Comparison of ENCODE assay signal across 1 cellular context in the genomic region with DNA sequence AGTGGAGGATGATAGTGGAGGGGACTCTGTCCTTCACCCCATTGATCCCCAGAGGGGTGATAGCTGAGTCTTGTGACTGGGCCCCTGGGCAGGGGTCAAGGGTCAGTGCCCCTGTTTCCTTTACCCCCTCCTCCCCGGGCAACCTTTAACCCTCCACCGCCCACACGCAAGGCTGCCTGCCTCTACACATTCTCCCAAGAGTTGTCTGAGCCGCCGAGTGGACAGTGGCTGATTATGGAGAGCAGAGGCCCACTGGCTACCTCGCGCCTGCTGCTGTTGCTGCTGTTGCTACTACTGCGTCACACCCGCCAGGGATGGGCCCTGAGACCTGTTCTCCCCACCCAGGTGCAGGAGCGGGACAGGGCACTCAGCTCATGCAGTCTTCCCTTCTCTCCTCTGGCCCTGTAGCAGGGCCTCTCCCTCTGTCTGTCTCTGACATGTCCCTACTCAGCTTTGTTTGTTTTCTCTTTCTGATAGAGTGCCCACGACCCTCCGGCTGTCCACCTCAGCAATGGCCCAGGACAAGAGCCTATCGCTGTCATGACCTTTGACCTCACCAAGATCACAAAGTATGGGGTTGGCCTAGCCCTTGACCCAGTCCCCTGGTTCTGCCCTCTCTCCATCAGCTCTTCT.
TF ChIP-seq lines count a peak whose summit lies in the region.

A gene with protein sequence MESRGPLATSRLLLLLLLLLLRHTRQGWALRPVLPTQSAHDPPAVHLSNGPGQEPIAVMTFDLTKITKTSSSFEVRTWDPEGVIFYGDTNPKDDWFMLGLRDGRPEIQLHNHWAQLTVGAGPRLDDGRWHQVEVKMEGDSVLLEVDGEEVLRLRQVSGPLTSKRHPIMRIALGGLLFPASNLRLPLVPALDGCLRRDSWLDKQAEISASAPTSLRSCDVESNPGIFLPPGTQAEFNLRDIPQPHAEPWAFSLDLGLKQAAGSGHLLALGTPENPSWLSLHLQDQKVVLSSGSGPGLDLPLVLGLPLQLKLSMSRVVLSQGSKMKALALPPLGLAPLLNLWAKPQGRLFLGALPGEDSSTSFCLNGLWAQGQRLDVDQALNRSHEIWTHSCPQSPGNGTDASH (plus strand): TSS at position 197 of the 633 bp plus-strand sequence. CDS start 38 bp downstream, at position 235.

TF ChIP-seq in HepG2, 621 proteins besides CTCF, POLR2A, EP300 and RAD21 (continued from another document and continues in another):
- TF ChIP-seq, protein P1, sequence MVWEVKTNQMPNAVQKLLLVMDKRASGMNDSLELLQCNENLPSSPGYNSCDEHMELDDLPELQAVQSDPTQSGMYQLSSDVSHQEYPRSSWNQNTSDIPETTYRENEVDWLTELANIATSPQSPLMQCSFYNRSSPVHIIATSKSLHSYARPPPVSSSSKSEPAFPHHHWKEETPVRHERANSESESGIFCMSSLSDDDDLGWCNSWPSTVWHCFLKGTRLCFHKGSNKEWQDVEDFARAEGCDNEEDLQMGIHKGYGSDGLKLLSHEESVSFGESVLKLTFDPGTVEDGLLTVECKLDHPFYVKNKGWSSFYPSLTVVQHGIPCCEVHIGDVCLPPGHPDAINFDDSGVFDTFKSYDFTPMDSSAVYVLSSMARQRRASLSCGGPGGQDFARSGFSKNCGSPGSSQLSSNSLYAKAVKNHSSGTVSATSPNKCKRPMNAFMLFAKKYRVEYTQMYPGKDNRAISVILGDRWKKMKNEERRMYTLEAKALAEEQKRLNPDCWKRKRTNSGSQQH (CRISPR knock-in tag; IDR thresholded peaks at IDR 0.05; ENCODE audit: low read depth), result no peak
- TF ChIP-seq, protein P2, sequence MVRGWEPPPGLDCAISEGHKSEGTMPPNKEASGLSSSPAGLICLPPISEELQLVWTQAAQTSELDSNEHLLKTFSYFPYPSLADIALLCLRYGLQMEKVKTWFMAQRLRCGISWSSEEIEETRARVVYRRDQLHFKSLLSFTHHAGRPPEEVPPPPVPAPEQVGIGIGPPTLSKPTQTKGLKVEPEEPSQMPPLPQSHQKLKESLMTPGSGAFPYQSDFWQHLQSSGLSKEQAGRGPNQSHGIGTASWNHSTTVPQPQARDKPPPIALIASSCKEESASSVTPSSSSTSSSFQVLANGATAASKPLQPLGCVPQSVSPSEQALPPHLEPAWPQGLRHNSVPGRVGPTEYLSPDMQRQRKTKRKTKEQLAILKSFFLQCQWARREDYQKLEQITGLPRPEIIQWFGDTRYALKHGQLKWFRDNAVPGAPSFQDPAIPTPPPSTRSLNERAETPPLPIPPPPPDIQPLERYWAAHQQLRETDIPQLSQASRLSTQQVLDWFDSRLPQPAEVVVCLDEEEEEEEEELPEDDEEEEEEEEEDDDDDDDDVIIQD (CRISPR knock-in tag; IDR thresholded peaks at IDR 0.05; ENCODE audit: low read depth), result no peak
- TF ChIP-seq CEBPG (CRISPR knock-in tag; IDR thresholded peaks at IDR 0.05) (no peak), ZNF329 (CRISPR knock-in tag; IDR thresholded peaks at IDR 0.05; ENCODE audit: low read depth) (no peak), ZNF776 (CRISPR knock-in tag; IDR thresholded peaks at IDR 0.05) (no peak), DNMT1 (CRISPR knock-in tag; IDR thresholded peaks at IDR 0.05) (no peak), ZNF629 (CRISPR knock-in tag; conservative IDR thresholded peaks at IDR 0.05) (no peak), TARDBP (CRISPR knock-in tag; IDR thresholded peaks at IDR 0.05) (no peak), TBX2 (CRISPR knock-in tag; IDR thresholded peaks at IDR 0.05; ENCODE audit: borderline replicate concordance) (no peak), MIER3 (CRISPR knock-in tag; IDR thresholded peaks at IDR 0.05; ENCODE audit: borderline replicate concordance) (no peak; the same call in 1 of the 2 replicates), KLF13 (CRISPR knock-in tag; IDR thresholded peaks at IDR 0.05) (no peak), RBFOX2 (IDR thresholded peaks at IDR 0.05; ENCODE audit: low read depth, low read length) (no peak; the same call in 1 of the 2 replicates), NFE2L2 (IDR thresholded peaks at IDR 0.05; ENCODE audit: low read length) (no peak), AKAP8 (CRISPR knock-in tag; IDR thresholded peaks at IDR 0.05) (no peak), ZNF816 (CRISPR knock-in tag; IDR thresholded peaks at IDR 0.05; ENCODE audit: borderline replicate concordance) (no peak), FOXK1 (CRISPR knock-in tag; IDR thresholded peaks at IDR 0.05; ENCODE audit: borderline replicate concordance, low read depth) (no peak), ZNF326 (CRISPR knock-in tag; IDR thresholded peaks at IDR 0.05; ENCODE audit: borderline replicate concordance) (no peak), SMAD3 (CRISPR knock-in tag; IDR thresholded peaks at IDR 0.05) (no peak), NRL (CRISPR knock-in tag; IDR thresholded peaks at IDR 0.05; ENCODE audit: borderline replicate concordance) (0 out of 2 replicates have a peak, but pooled peaks have one; percentile 73), PHF5A (CRISPR knock-in tag; IDR thresholded peaks at IDR 0.05; ENCODE audit: low read depth, unreplicated experiment) (no peak), MAFF (IDR thresholded peaks at IDR 0.05; ENCODE audit: low read depth, low read length) (no peak), NFIB (CRISPR knock-in tag; IDR thresholded peaks at IDR 0.05; ENCODE audit: borderline replicate concordance) (no peak), TP53 (CRISPR knock-in tag; conservative IDR thresholded peaks at IDR 0.05) (no peak), MTF1 (CRISPR knock-in tag; IDR thresholded peaks at IDR 0.05) (no peak), ZNF790 (CRISPR knock-in tag; IDR thresholded peaks at IDR 0.05; ENCODE audit: borderline replicate concordance) (no peak), ZNF83 (CRISPR knock-in tag; IDR thresholded peaks at IDR 0.05; ENCODE audit: borderline replicate concordance) (no peak), ZSCAN25 (CRISPR knock-in tag; IDR thresholded peaks at IDR 0.05) (0 out of 2 replicates have a peak, but pooled peaks have one; percentile 24), ZSCAN31 (CRISPR knock-in tag; IDR thresholded peaks at IDR 0.05; ENCODE audit: low read depth) (no peak), CREB1 (IDR thresholded peaks at IDR 0.05) (no peak), CREB1 (CRISPR knock-in tag; IDR thresholded peaks at IDR 0.05) (no peak), RFXANK (CRISPR knock-in tag; IDR thresholded peaks at IDR 0.05) (no peak), GFI1 (CRISPR knock-in tag; IDR thresholded peaks at IDR 0.05; ENCODE audit: borderline replicate concordance) (0 out of 2 replicates have a peak, but pooled peaks have one; percentile 25), HOXA9 (CRISPR knock-in tag; IDR thresholded peaks at IDR 0.05; ENCODE audit: borderline replicate concordance) (no peak), SETDB1 (CRISPR knock-in tag; IDR thresholded peaks at IDR 0.05; ENCODE audit: borderline replicate concordance) (no peak), HDAC6 (IDR thresholded peaks at IDR 0.05; ENCODE audit: low read depth, low read length) (no peak), NFRKB (IDR thresholded peaks at IDR 0.05) (no peak), ZSCAN9 (CRISPR knock-in tag; IDR thresholded peaks at IDR 0.05; ENCODE audit: borderline replicate concordance) (no peak), HOXA7 (CRISPR knock-in tag; IDR thresholded peaks at IDR 0.05) (no peak), MED8 (CRISPR knock-in tag; IDR thresholded peaks at IDR 0.05; ENCODE audit: insufficient replicate concordance) (no peak), RORA (CRISPR knock-in tag; IDR thresholded peaks at IDR 0.05) (no peak), ZNF354B (CRISPR knock-in tag; IDR thresholded peaks at IDR 0.05) (no peak)
- TF ChIP-seq, protein P3, sequence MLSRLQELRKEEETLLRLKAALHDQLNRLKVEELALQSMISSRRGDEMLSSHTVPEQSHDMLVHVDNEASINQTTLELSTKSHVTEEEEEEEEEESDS (CRISPR knock-in tag; IDR thresholded peaks at IDR 0.05; ENCODE audit: borderline replicate concordance), result no peak
- TF ChIP-seq, protein P4, sequence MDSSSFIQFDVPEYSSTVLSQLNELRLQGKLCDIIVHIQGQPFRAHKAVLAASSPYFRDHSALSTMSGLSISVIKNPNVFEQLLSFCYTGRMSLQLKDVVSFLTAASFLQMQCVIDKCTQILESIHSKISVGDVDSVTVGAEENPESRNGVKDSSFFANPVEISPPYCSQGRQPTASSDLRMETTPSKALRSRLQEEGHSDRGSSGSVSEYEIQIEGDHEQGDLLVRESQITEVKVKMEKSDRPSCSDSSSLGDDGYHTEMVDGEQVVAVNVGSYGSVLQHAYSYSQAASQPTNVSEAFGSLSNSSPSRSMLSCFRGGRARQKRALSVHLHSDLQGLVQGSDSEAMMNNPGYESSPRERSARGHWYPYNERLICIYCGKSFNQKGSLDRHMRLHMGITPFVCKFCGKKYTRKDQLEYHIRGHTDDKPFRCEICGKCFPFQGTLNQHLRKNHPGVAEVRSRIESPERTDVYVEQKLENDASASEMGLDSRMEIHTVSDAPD (CRISPR knock-in tag; IDR thresholded peaks at IDR 0.05), result no peak
- TF ChIP-seq, protein P5, sequence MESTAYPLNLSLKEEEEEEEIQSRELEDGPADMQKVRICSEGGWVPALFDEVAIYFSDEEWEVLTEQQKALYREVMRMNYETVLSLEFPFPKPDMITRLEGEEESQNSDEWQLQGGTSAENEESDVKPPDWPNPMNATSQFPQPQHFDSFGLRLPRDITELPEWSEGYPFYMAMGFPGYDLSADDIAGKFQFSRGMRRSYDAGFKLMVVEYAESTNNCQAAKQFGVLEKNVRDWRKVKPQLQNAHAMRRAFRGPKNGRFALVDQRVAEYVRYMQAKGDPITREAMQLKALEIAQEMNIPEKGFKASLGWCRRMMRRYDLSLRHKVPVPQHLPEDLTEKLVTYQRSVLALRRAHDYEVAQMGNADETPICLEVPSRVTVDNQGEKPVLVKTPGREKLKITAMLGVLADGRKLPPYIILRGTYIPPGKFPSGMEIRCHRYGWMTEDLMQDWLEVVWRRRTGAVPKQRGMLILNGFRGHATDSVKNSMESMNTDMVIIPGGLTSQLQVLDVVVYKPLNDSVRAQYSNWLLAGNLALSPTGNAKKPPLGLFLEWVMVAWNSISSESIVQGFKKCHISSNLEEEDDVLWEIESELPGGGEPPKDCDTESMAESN (CRISPR knock-in tag; conservative IDR thresholded peaks at IDR 0.05), result no peak
- TF ChIP-seq, protein P6, sequence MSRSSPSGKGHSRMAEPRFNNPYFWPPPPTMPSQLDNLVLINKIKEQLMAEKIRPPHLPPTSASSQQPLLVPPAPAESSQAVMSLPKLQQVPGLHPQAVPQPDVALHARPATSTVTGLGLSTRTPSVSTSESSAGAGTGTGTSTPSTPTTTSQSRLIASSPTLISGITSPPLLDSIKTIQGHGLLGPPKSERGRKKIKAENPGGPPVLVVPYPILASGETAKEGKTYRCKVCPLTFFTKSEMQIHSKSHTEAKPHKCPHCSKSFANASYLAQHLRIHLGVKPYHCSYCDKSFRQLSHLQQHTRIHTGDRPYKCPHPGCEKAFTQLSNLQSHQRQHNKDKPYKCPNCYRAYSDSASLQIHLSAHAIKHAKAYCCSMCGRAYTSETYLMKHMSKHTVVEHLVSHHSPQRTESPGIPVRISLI (CRISPR knock-in tag; IDR thresholded peaks at IDR 0.05; ENCODE audit: borderline replicate concordance), result peak; percentile 22; the same call in 1 of the 2 replicates
- TF ChIP-seq, protein P7, sequence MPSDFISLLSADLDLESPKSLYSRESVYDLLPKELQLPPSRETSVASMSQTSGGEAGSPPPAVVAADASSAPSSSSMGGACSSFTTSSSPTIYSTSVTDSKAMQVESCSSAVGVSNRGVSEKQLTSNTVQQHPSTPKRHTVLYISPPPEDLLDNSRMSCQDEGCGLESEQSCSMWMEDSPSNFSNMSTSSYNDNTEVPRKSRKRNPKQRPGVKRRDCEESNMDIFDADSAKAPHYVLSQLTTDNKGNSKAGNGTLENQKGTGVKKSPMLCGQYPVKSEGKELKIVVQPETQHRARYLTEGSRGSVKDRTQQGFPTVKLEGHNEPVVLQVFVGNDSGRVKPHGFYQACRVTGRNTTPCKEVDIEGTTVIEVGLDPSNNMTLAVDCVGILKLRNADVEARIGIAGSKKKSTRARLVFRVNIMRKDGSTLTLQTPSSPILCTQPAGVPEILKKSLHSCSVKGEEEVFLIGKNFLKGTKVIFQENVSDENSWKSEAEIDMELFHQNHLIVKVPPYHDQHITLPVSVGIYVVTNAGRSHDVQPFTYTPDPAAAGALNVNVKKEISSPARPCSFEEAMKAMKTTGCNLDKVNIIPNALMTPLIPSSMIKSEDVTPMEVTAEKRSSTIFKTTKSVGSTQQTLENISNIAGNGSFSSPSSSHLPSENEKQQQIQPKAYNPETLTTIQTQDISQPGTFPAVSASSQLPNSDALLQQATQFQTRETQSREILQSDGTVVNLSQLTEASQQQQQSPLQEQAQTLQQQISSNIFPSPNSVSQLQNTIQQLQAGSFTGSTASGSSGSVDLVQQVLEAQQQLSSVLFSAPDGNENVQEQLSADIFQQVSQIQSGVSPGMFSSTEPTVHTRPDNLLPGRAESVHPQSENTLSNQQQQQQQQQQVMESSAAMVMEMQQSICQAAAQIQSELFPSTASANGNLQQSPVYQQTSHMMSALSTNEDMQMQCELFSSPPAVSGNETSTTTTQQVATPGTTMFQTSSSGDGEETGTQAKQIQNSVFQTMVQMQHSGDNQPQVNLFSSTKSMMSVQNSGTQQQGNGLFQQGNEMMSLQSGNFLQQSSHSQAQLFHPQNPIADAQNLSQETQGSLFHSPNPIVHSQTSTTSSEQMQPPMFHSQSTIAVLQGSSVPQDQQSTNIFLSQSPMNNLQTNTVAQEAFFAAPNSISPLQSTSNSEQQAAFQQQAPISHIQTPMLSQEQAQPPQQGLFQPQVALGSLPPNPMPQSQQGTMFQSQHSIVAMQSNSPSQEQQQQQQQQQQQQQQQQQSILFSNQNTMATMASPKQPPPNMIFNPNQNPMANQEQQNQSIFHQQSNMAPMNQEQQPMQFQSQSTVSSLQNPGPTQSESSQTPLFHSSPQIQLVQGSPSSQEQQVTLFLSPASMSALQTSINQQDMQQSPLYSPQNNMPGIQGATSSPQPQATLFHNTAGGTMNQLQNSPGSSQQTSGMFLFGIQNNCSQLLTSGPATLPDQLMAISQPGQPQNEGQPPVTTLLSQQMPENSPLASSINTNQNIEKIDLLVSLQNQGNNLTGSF (CRISPR knock-in tag; IDR thresholded peaks at IDR 0.05), result no peak
- TF ChIP-seq, protein P8, sequence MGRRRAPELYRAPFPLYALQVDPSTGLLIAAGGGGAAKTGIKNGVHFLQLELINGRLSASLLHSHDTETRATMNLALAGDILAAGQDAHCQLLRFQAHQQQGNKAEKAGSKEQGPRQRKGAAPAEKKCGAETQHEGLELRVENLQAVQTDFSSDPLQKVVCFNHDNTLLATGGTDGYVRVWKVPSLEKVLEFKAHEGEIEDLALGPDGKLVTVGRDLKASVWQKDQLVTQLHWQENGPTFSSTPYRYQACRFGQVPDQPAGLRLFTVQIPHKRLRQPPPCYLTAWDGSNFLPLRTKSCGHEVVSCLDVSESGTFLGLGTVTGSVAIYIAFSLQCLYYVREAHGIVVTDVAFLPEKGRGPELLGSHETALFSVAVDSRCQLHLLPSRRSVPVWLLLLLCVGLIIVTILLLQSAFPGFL (CRISPR knock-in tag; IDR thresholded peaks at IDR 0.05), result no peak
- TF ChIP-seq, protein P9, sequence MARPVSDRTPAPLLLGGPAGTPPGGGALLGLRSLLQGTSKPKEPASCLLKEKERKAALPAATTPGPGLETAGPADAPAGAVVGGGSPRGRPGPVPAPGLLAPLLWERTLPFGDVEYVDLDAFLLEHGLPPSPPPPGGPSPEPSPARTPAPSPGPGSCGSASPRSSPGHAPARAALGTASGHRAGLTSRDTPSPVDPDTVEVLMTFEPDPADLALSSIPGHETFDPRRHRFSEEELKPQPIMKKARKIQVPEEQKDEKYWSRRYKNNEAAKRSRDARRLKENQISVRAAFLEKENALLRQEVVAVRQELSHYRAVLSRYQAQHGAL (CRISPR knock-in tag; IDR thresholded peaks at IDR 0.05; ENCODE audit: not compliant biosample characterization), result no peak
